21 cellular contexts compared by ENCODE assay signal in genomic region chr16:55656695-55657092, GRCh38. TPM values are rescaled to one million over a fixed set of nuclear protein-coding genes. Genes with fewer than 3 reads are reported as not detected.
A peak's percentile ranks its signal among the peaks of the same experiment; 100 is the strongest.
DNase-seq lines count a peak whose midpoint lies in the region; ATAC-seq and TF ChIP-seq lines count a peak whose summit lies in the region.
"Had no signal": no experiment of that assay in that cellular context is flagged by ENCODE, and none has a peak within 500 bp of the region (broad histone marks: within the 10 kb centered on the region; RNA-seq: fewer than 3 reads in every experiment).

No MANE protein-coding gene starts in this region.

- H3K27ac Mint-ChIP-seq in mesothelial cell of epicardium, result no peak overlapping the region
- H3K27ac Mint-ChIP-seq: activated CD4-positive, alpha-beta memory T cell treated with anti-CD3 and anti-CD28 coated beads, Interleukin-2, amount 10 ng/mL, durations not matched to agents 7 days and 5 days; activated T-cell treated with anti-CD3 and anti-CD28 coated beads, Interleukin-2, amount 50 U/mL, for 72 hours; CD4-positive, CD25-positive, alpha-beta regulatory T cell; IgD-negative memory B cell; naive thymus-derived CD4-positive, alpha-beta T cell had no signal

- 7 to 15% (median 10%) methylated on average over 12 to 37 of the region's 37 CpGs for WGBS in heart left ventricle, 4 donors
- 48 to 91% methylated on average over 3 to 6 of the region's 37 CpGs for WGBS in esophagus squamous epithelium, 2 donors

- TF ChIP-seq CTCF in heart left ventricle (IDR thresholded peaks at IDR 0.05), result no peak
- no peak for TF ChIP-seq CTCF in esophagus squamous epithelium (IDR thresholded peaks at IDR 0.05)
- TF ChIP-seq CTCF in mesothelial cell of epicardium (IDR thresholded peaks at IDR 0.05; ENCODE audit: unreplicated experiment), result no peak
- TF ChIP-seq CTCF in vagina (IDR thresholded peaks at IDR 0.05), result no peak

- no peaks in the 10 kb centered on the region for H3K36me3 Mint-ChIP-seq in mesothelial cell of epicardium
- H3K36me3 Mint-ChIP-seq: CD4-positive, CD25-positive, alpha-beta regulatory T cell; IgD-negative memory B cell; naive thymus-derived CD4-positive, alpha-beta T cell had no signal

- peaks cover 42% of the 10 kb centered on the region for H3K27me3 Mint-ChIP-seq in mesothelial cell of epicardium (ENCODE audit: low read depth)

- no peak for TF ChIP-seq POLR2A in heart left ventricle (IDR thresholded peaks at IDR 0.05)
- no peak for TF ChIP-seq POLR2A in esophagus squamous epithelium (IDR thresholded peaks at IDR 0.05)
- no peak for TF ChIP-seq POLR2A in vagina (IDR thresholded peaks at IDR 0.05)

- DNase-seq in heart left ventricle (no peak), Right ventricle myocardium inferior (ENCODE audit: missing footprints) (no peak), esophagus squamous epithelium (lab: John Stamatoyannopoulos, UW) (no peak), mesothelial cell of epicardium (ENCODE audit: low spot score in 2 of 2, unreplicated experiment in 2 of 2) (no peak), vagina (ENCODE audit: extremely low spot score in 2 of 2) (no peak)
- DNase-seq: activated CD4-positive, alpha-beta memory T cell treated with anti-CD3 and anti-CD28 coated beads, Interleukin-2, amount 10 ng/mL, durations not matched to agents 7 days and 5 days; activated T-cell treated with anti-CD3 and anti-CD28 coated beads, Interleukin-2, amount 50 U/mL, for 72 hours; CD4-positive, CD25-positive, alpha-beta regulatory T cell; DND-41; naive thymus-derived CD4-positive, alpha-beta T cell; NCI-H69; stimulated activated CD4-positive, alpha-beta T cell treated with anti-CD3 and anti-CD28 coated beads, Interleukin-1b, Interleukin-23, amount 100 ng/mL, for 48 hours had no signal

- H3K4me1 Mint-ChIP-seq in mesothelial cell of epicardium, result peaks cover 15% of the 10 kb centered on the region
- H3K4me1 Mint-ChIP-seq: activated CD4-positive, alpha-beta memory T cell treated with anti-CD3 and anti-CD28 coated beads, Interleukin-2, amount 10 ng/mL, durations not matched to agents 7 days and 5 days; CD4-positive, CD25-positive, alpha-beta regulatory T cell; central memory CD8-positive, alpha-beta T cell; IgD-negative memory B cell had no signal

- intact Hi-C loops in heart left ventricle (cut with DNase I) (loop anchor here in 1 of 10 donors (5.0 kb wide), 1 partner anchor 36 kb away; no protein-coding TSS in a partner anchor), Right ventricle myocardium inferior (cut with DNase I) (no loop called here), esophagus squamous epithelium (cut with DNase I) (no loop called here), vagina (cut with DNase I) (no loop called here)

- ATAC-seq in heart left ventricle, result no peak
- ATAC-seq in Right ventricle myocardium inferior, result no peak
- no peak for ATAC-seq in GM21381 (IDR thresholded peaks at IDR 0.05; ENCODE audit: unreplicated experiment)
- ATAC-seq in HG03432 (IDR thresholded peaks at IDR 0.05; ENCODE audit: unreplicated experiment), result no peak
- ATAC-seq in GM19467 (IDR thresholded peaks at IDR 0.05; ENCODE audit: unreplicated experiment), result no peak
- ATAC-seq: activated T-cell treated with anti-CD3 and anti-CD28 coated beads, Interleukin-2, amount 50 U/mL, for 72 hours; naive thymus-derived CD4-positive, alpha-beta T cell had no signal

- H3K36me3 ChIP-seq in heart left ventricle (no peaks in the 10 kb centered on the region), esophagus squamous epithelium (no peaks in the 10 kb centered on the region), vagina (no peaks in the 10 kb centered on the region)

- peak overlapping the region in 9 of 12 donors; percentile 11 to 46 (median 32) for H3K4me3 ChIP-seq in heart left ventricle
- H3K4me3 ChIP-seq in esophagus squamous epithelium, result peak overlapping the region in 3 of 4 donors; percentile 35 to 60 (median 45)
- H3K4me3 ChIP-seq in vagina, result peak overlapping the region; percentile 25 to 36

- H3K9me3 ChIP-seq in heart left ventricle (no peaks in the 10 kb centered on the region), esophagus squamous epithelium (no peaks in the 10 kb centered on the region), vagina (no peaks in the 10 kb centered on the region)

- H3K4me3 Mint-ChIP-seq in mesothelial cell of epicardium, result peak overlapping the region; percentile 65
- H3K4me3 Mint-ChIP-seq: activated CD4-positive, alpha-beta memory T cell treated with anti-CD3 and anti-CD28 coated beads, Interleukin-2, amount 10 ng/mL, durations not matched to agents 7 days and 5 days; activated T-cell treated with anti-CD3 and anti-CD28 coated beads, Interleukin-2, amount 50 U/mL, for 72 hours; CD4-positive, CD25-positive, alpha-beta regulatory T cell; central memory CD8-positive, alpha-beta T cell; IgD-negative memory B cell; naive thymus-derived CD4-positive, alpha-beta T cell had no signal

- H3K4me1 ChIP-seq in heart left ventricle, result peaks cover 0 to 20% (median 7%) of the 10 kb centered on the region in 12 donors
- peaks cover 5 to 23% (median 10%) of the 10 kb centered on the region in 3 donors for H3K4me1 ChIP-seq in esophagus squamous epithelium
- H3K4me1 ChIP-seq in vagina, result peaks cover 17% of the 10 kb centered on the region

- H3K27me3 ChIP-seq in heart left ventricle (peaks cover 20 to 68% (median 43%) of the 10 kb centered on the region in 9 donors), esophagus squamous epithelium (peaks cover 3 to 79% (median 10%) of the 10 kb centered on the region in 4 donors), vagina (no peaks in the 10 kb centered on the region)

- no peaks in the 10 kb centered on the region for H3K9me3 Mint-ChIP-seq in mesothelial cell of epicardium
- H3K9me3 Mint-ChIP-seq: activated CD4-positive, alpha-beta memory T cell treated with anti-CD3 and anti-CD28 coated beads, Interleukin-2, amount 10 ng/mL, durations not matched to agents 7 days and 5 days; activated T-cell treated with anti-CD3 and anti-CD28 coated beads, Interleukin-2, amount 50 U/mL, for 72 hours; central memory CD8-positive, alpha-beta T cell; IgD-negative memory B cell had no signal

- H3K27ac ChIP-seq in heart left ventricle (no peak overlapping the region), esophagus squamous epithelium (no peak overlapping the region), vagina (no peak overlapping the region)
- H3K27ac ChIP-seq: epithelial cell of prostate had no signal

RNA-seq across cellular contexts. Expression of gene SLC6A2, which starts 0.9 kb away (rescaled TPM):
- total RNA-seq in heart left ventricle, result under 1 TPM in 1 of 9 donors, not detected in 8; 0.18 TPM
- not detected for polyA plus RNA-seq in heart left ventricle
- total RNA-seq in Right ventricle myocardium inferior, result not detected
- total RNA-seq in esophagus squamous epithelium, result under 1 TPM in 2 of 4 donors, not detected in 2; 0.18 to 0.76 TPM
- 0.18 to 0.34 TPM (median 0.31 TPM) in 3 replicates for total RNA-seq in mesothelial cell of epicardium
- 9.6 TPM for total RNA-seq in vagina
- total RNA-seq: activated CD4-positive, alpha-beta memory T cell treated with anti-CD3 and anti-CD28 coated beads, Interleukin-2, amount 10 ng/mL, durations not matched to agents 7 days and 5 days; activated T-cell treated with anti-CD3 and anti-CD28 coated beads, Interleukin-2, amount 50 U/mL, for 72 hours; CD4-positive, CD25-positive, alpha-beta regulatory T cell; glomerular endothelial cell; left lobe of liver; naive thymus-derived CD4-positive, alpha-beta T cell; renal cortical epithelial cell had no signal
- polyA plus RNA-seq: CD4-positive, CD25-positive, alpha-beta regulatory T cell; IgD-negative memory B cell; naive thymus-derived CD4-positive, alpha-beta T cell had no signal
